8 cellular contexts compared by ENCODE assay signal in genomic region chr15:58933311-58934113, GRCh38.
DNase-seq lines count a peak whose midpoint lies in the region; ATAC-seq and TF ChIP-seq lines count a peak whose summit lies in the region.

TSS of gene SLTM (minus strand) at chr15:58933679. CDS start at chr15:58933565, 114 bp downstream.

- H3K4me3 ChIP-seq in AG10803 (ENCODE audit: low read length) = peak within 1 kb of the TSS; percentile 92

- peak; percentile 32 for TF ChIP-seq CTCF in AG10803 (conservative IDR thresholded peaks at IDR 0.05; ENCODE audit: low read length)

- ATAC-seq in GM19025 (IDR thresholded peaks at IDR 0.05; ENCODE audit: low read depth, unreplicated experiment) (peak; percentile 91), HG03280 (IDR thresholded peaks at IDR 0.05; ENCODE audit: unreplicated experiment) (peak; percentile 91)

- DNase-seq in AG10803 (ENCODE audit: low read depth) (peak; percentile 96), NCI-H345 treated with DMSO at 0.1 percent for 48 hours (lab: John Stamatoyannopoulos, UW; ENCODE audit: unreplicated experiment) (peak; percentile 75), caudate nucleus (lab: John Stamatoyannopoulos, UW) (peak; percentile 29 to 95 (median 88)), islet precursor cell (peak; percentile 98)
- DNase-seq in activated CD4-positive, CD25-positive, alpha-beta regulatory T cell (lab: John Stamatoyannopoulos, UW) = peak; percentile 87 to 95 (median 91)
- DNase-seq in stimulated activated CD4-positive, alpha-beta T cell treated with anti-CD3 and anti-CD28 coated beads, Interleukin-12 subunit alpha, Interleukin-12 subunit beta, amount 100 ng/mL, for 4 hours = peak; percentile 92

- H3K27ac ChIP-seq in caudate nucleus (ENCODE audit: low read depth, low read length) = peak within 1 kb of the TSS; percentile 97

Comparison
In these comparisons a context has a peak if more than half of its experiments do, and no peak if none do; other contexts are left out.
1. Peak in every context shown above with its lines: DNase-seq, ATAC-seq, H3K4me3 ChIP-seq and H3K27ac ChIP-seq.